17 cellular contexts compared by ENCODE assay signal in the genomic region with DNA sequence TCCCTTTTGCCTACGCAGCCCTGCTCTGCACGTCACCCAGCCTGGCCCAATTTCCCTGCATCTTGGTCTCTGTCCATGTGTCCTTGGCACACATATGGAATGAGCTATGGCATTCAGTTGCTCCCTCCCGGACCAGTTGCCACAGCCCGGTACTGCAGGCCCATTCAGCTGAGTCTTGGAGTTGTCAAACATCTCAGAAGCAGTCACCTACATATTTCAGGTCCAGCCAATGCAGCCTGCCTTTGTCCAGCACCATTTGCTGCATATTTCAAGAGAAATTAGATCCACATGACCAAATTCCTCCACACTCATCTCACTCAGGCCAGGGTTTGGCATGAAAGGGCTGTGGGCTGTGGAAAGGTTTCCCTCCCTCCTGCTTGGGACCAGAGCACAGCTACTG.
"Had no signal": no experiment of that assay in that cellular context is flagged by ENCODE, and none has a peak within 500 bp of the region (broad histone marks: within the 10 kb centered on the region; RNA-seq: fewer than 3 reads in every experiment).

No MANE protein-coding gene starts in this region.

- H3K27ac ChIP-seq: epithelial cell of prostate, neutrophil, right lobe of liver had no signal

- H3K36me3 ChIP-seq: ascending aorta, neutrophil, right lobe of liver had no signal

- DNase-seq: activated CD4-positive, alpha-beta memory T cell treated with anti-CD3 and anti-CD28 coated beads for 36 hours; activated CD4-positive, alpha-beta T cell treated with anti-CD3 and anti-CD28 coated beads for 1 hour; activated naive CD8-positive, alpha-beta T cell treated with anti-CD3 and anti-CD28 coated beads, Interleukin-2, amount 10 ng/mL, durations not matched to agents 7 days and 5 days; activated T-cell treated with anti-CD3 and anti-CD28 coated beads, Interleukin-2, amount 50 U/mL, for 48 hours; central memory CD4-positive, alpha-beta T cell; effector memory CD8-positive, alpha-beta T cell; hypothalamus; kidney glomerular epithelial cell; naive thymus-derived CD4-positive, alpha-beta T cell; right lobe of liver; stimulated activated CD4-positive, alpha-beta T cell treated with anti-CD3 and anti-CD28 coated beads, Interleukin-2, amount 100 ng/mL, for 24 hours; stimulated activated naive B cell treated with anti-CD40 and anti-IgM and Interleukin-4, amounts not matched to agents 10 μg/mL and 1 μg/mL and 100 μg/mL, for 72 hours; T-helper 9 cell had no signal

- ATAC-seq: effector memory CD8-positive, alpha-beta T cell; naive thymus-derived CD4-positive, alpha-beta T cell; right lobe of liver; stimulated activated naive B cell treated with anti-CD40 and anti-IgM and Interleukin-4, amounts not matched to agents 10 μg/mL and 1 μg/mL and 100 μg/mL, for 72 hours had no signal

- H3K9me3 ChIP-seq: ascending aorta, neutrophil, right lobe of liver had no signal

- H3K4me1 ChIP-seq: right lobe of liver had no signal

- H3K4me3 ChIP-seq: ascending aorta, lung, right lobe of liver had no signal

- H3K27me3 ChIP-seq: ascending aorta, neutrophil, right lobe of liver had no signal
